ENCODE assay signal across 8 cellular contexts in the genomic region with DNA sequence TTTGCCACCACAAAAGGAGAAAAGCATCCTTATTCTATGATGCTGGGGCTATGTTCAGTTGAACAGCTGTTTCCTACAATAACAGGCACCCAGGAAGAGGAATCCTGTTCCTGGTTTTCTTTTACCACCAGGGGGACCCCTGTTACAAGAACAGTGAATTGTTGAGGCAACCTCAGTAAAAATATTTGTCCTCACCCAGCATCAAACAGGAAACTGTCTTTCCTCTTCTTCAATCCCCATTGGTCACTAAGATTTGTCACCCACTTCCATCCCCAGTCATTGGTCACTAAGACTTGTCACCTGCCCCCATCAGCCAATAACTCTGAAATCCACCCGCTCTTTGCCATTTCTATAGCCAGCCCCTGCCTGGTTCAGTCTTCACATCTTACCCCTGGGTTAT.
DNase-seq lines count a peak whose midpoint lies in the region; ATAC-seq and TF ChIP-seq lines count a peak whose summit lies in the region.

No MANE protein-coding gene starts in this region.

- peak; percentile 90 for ATAC-seq in IMR-90 (ENCODE audit: low read depth)

- no peak for TF ChIP-seq POLR2A in IMR-90 (IDR thresholded peaks at IDR 0.05; ENCODE audit: low read depth, low read length)
- no peak for TF ChIP-seq POLR2A in Peyer's patch (IDR thresholded peaks at IDR 0.05)
- TF ChIP-seq POLR2A in uterus (IDR thresholded peaks at IDR 0.05), result no peak

- H4K20me1 ChIP-seq in GM23248 (ENCODE audit: insufficient read depth) (no peaks in the 10 kb centered on the region), IMR-90 (ENCODE audit: insufficient read depth, low read length) (no peaks in the 10 kb centered on the region)

- H3K9me1 ChIP-seq in IMR-90 (ENCODE audit: insufficient read depth, low read length), result no peaks in the 10 kb centered on the region

- no peaks in the 10 kb centered on the region for H3K36me3 ChIP-seq in GM23248 (ENCODE audit: low read depth)
- H3K36me3 ChIP-seq in IMR-90 (ENCODE audit: control insufficient read depth, insufficient read depth, low read length), result no peaks in the 10 kb centered on the region
- no peaks in the 10 kb centered on the region for H3K36me3 ChIP-seq in Peyer's patch
- H3K36me3 ChIP-seq in liver (ENCODE audit: control insufficient read depth in 4 of 4, insufficient read depth in 3 of 4, low read depth in 1 of 4, low read length in 3 of 4), result no peaks in the 10 kb centered on the region
- H3K36me3 ChIP-seq in uterus, result no peaks in the 10 kb centered on the region

- WGBS in GM23248 (ENCODE audit: low coverage in 1 of 2, low lambda C conversion rate in 2 of 2, missing lambda C conversion rate in 2 of 2), 2 experiments, result 95 to 100% methylated on average over 1 of the region's 1 CpG
- no CpG with 5 or more reads among the region's 1 CpG for WGBS in IMR-90 (ENCODE audit: extremely low coverage in 2 of 2, insufficient read length in 1 of 2), 2 experiments
- 95% methylated on average over 1 of the region's 1 CpG for WGBS in liver

- H3K9ac ChIP-seq in GM23248 (no peak overlapping the region), IMR-90 (ENCODE audit: low read depth, low read length) (no peak overlapping the region), liver (ENCODE audit: low read depth in 1 of 2, low read length in 2 of 2) (no peak overlapping the region)

- H3K79me1 ChIP-seq in IMR-90 (ENCODE audit: low read depth in 1 of 2, low read length in 2 of 2), result no peaks in the 10 kb centered on the region

- no peak overlapping the region for H2AK9ac ChIP-seq in IMR-90 (replicated peaks; ENCODE audit: low read depth, low read length, poor library complexity)

- H2BK5ac ChIP-seq in IMR-90 (ENCODE audit: low read depth, low read length, poor library complexity, severe bottlenecking), result no peak overlapping the region

- intact Hi-C loops in IMR-90 (cut with micrococcal nuclease), result loop anchor here (1.0 to 2.0 kb wide), 3 partner anchors 146 to 276 kb away; no protein-coding TSS in a partner anchor
- intact Hi-C loops in uterus (cut with DNase I; ENCODE audit: low total_unique reads), result no loop called here

- H3K79me2 ChIP-seq in GM23248 (ENCODE audit: insufficient read depth), result no peaks in the 10 kb centered on the region

- no peak overlapping the region for H2BK120ac ChIP-seq in IMR-90 (ENCODE audit: low read depth, low read length)

- in situ Hi-C loops in GM23248 (cut with MboI) (loop anchor here (10.0 kb wide), 1 partner anchor 230 kb away; no protein-coding TSS in a partner anchor), IMR-90 (cut with MboI; ENCODE audit: low sequenced_read_pairs) (no loop called here)

- dilution Hi-C loops in IMR-90 (cut with HindIII; ENCODE audit: low sequenced_read_pairs, unreplicated experiment), result no loop called here

- no peak overlapping the region for H3K14ac ChIP-seq in IMR-90 (replicated peaks; ENCODE audit: low read depth, low read length)

- DNase-seq in stimulated activated CD4-positive, alpha-beta T cell treated with anti-CD3 and anti-CD28 coated beads, Interleukin-4, amount 100 ng/mL, for 24 hours, result peak; percentile 20
- no peak for DNase-seq in stimulated activated CD4-positive, alpha-beta T cell treated with anti-CD3 and anti-CD28 coated beads, Interleukin-2, amount 100 ng/mL, for 24 hours
- DNase-seq in GM23248, result peak; percentile 77
- peak; percentile 77 for DNase-seq in IMR-90
- DNase-seq in Peyer's patch, result peak in 1 of 3 donors; percentile 60
- DNase-seq in coronary artery (ENCODE audit: low spot score), result no peak
- DNase-seq in uterus, result peak; percentile 29 to 65

- H3K4me1 ChIP-seq in GM23248 (ENCODE audit: insufficient read depth) (no peaks in the 10 kb centered on the region), IMR-90 (ENCODE audit: control insufficient read depth, insufficient read depth, low read length) (no peaks in the 10 kb centered on the region), Peyer's patch (no peaks in the 10 kb centered on the region), liver (ENCODE audit: control insufficient read depth in 4 of 4, insufficient read depth in 4 of 4, low read length in 3 of 4) (no peaks in the 10 kb centered on the region), uterus (no peaks in the 10 kb centered on the region)

- no peak overlapping the region for H2AFZ ChIP-seq in GM23248
- H2AFZ ChIP-seq in IMR-90 (replicated peaks; ENCODE audit: low read length, poor library complexity), result no peak overlapping the region

- H3K56ac ChIP-seq in IMR-90 (ENCODE audit: extremely low read depth, insufficient read depth, low read length), result no peak overlapping the region

- H3F3A ChIP-seq in GM23248 (ENCODE audit: insufficient read depth), result no peaks in the 10 kb centered on the region

- H2BK20ac ChIP-seq in IMR-90 (ENCODE audit: low read depth, low read length), result no peak overlapping the region

- H2AK5ac ChIP-seq in IMR-90 (ENCODE audit: low read depth, low read length), result no peak overlapping the region

- no peak overlapping the region for H4K91ac ChIP-seq in IMR-90 (ENCODE audit: insufficient read depth, low read depth, low read length)

- no peak overlapping the region for H3K23ac ChIP-seq in IMR-90 (ENCODE audit: low read depth, low read length)

- peaks cover 53% of the 10 kb centered on the region for H3K27me3 ChIP-seq in GM23248 (replicated peaks; ENCODE audit: insufficient read depth)
- H3K27me3 ChIP-seq in IMR-90 (ENCODE audit: control insufficient read depth, insufficient read depth, low read length), result peaks cover 14% of the 10 kb centered on the region
- no peaks in the 10 kb centered on the region for H3K27me3 ChIP-seq in Peyer's patch
- no peaks in the 10 kb centered on the region for H3K27me3 ChIP-seq in liver (ENCODE audit: control insufficient read depth in 4 of 4, insufficient read depth in 4 of 4, low read length in 3 of 4)
- no peaks in the 10 kb centered on the region for H3K27me3 ChIP-seq in uterus

- H3K4me2 ChIP-seq in GM23248 (ENCODE audit: unreplicated experiment), result no peak overlapping the region
- no peak overlapping the region for H3K4me2 ChIP-seq in IMR-90 (ENCODE audit: low read depth, low read length)

- H3K4me3 ChIP-seq in GM23248 (no peak overlapping the region), IMR-90 (ENCODE audit: insufficient read depth, low read depth, low read length) (no peak overlapping the region), Peyer's patch (no peak overlapping the region), coronary artery (no peak overlapping the region), liver (ENCODE audit: low read depth in 1 of 3, low read length in 3 of 3) (no peak overlapping the region), uterus (no peak overlapping the region)

- no peak overlapping the region for H3K4ac ChIP-seq in IMR-90 (ENCODE audit: low read depth, low read length)

- H3K9me3 ChIP-seq in GM23248 (ENCODE audit: low read depth) (no peaks in the 10 kb centered on the region), IMR-90 (ENCODE audit: control insufficient read depth, insufficient read depth, low read length) (no peaks in the 10 kb centered on the region), Peyer's patch (no peaks in the 10 kb centered on the region), liver (ENCODE audit: control insufficient read depth in 4 of 4, low read length in 3 of 4) (no peaks in the 10 kb centered on the region), uterus (no peaks in the 10 kb centered on the region)

- no peak overlapping the region for H2BK15ac ChIP-seq in IMR-90 (ENCODE audit: low read depth, low read length)

- no peaks in the 10 kb centered on the region for H3K9me2 ChIP-seq in GM23248 (ENCODE audit: insufficient read depth)

- H3K27ac ChIP-seq in GM23248, result no peak overlapping the region
- H3K27ac ChIP-seq in IMR-90 (ENCODE audit: insufficient read depth, low read length), result no peak overlapping the region
- H3K27ac ChIP-seq in Peyer's patch, result no peak overlapping the region
- H3K27ac ChIP-seq in coronary artery, result no peak overlapping the region
- H3K27ac ChIP-seq in liver (ENCODE audit: low read depth in 1 of 2, low read length in 2 of 2), result no peak overlapping the region
- H3K27ac ChIP-seq in uterus, result no peak overlapping the region

- H4K5ac ChIP-seq in IMR-90 (ENCODE audit: low read depth, low read length), result no peak overlapping the region

- CTCF ChIA-PET in IMR-90 (lab: Yijun Ruan, JAX), result interaction anchor here (0.5 to 2.0 kb wide), 5 partner anchors 145 to 266 kb away, joined by 3 to 5 read pairs (median 3); no protein-coding TSS in a partner anchor

- POLR2A ChIA-PET in IMR-90 (lab: Charles Lee; ENCODE audit: unreplicated experiment), result no interaction called here

- no peak overlapping the region for H4K8ac ChIP-seq in IMR-90 (ENCODE audit: low read depth in 2 of 2, low read length in 2 of 2)

- BruUV-seq in IMR-90 (replicated peaks; lab: Mats Ljungman, UMichigan), result no TSS peak

- H3K18ac ChIP-seq in IMR-90 (ENCODE audit: low read depth, low read length), result no peak overlapping the region

- peak; percentile 85 for TF ChIP-seq RAD21 in IMR-90 (IDR thresholded peaks at IDR 0.05; ENCODE audit: low read length)
- TF ChIP-seq RAD21 in liver (IDR thresholded peaks at IDR 0.05), result peak; percentile 74 to 83

- TF ChIP-seq CTCF in IMR-90 (conservative IDR thresholded peaks at IDR 0.05; ENCODE audit: low read depth, low read length) (peak; percentile 87), Peyer's patch (IDR thresholded peaks at IDR 0.05) (peak; percentile 29 to 81 (median 66)), coronary artery (IDR thresholded peaks at IDR 0.05) (peak; percentile 53), liver (IDR thresholded peaks at IDR 0.05; ENCODE audit: low read depth, low read length, missing input control) (peak; percentile 50), uterus (IDR thresholded peaks at IDR 0.05) (peak; percentile 61 to 74 (median 69))

TF ChIP-seq in IMR-90, 13 proteins besides CTCF, POLR2A, EP300 and RAD21 (continues in another document):
- TF ChIP-seq SMC3 (IDR thresholded peaks at IDR 0.05; ENCODE audit: low read depth, low read length), result peak; percentile 94
- TF ChIP-seq, protein P1, sequence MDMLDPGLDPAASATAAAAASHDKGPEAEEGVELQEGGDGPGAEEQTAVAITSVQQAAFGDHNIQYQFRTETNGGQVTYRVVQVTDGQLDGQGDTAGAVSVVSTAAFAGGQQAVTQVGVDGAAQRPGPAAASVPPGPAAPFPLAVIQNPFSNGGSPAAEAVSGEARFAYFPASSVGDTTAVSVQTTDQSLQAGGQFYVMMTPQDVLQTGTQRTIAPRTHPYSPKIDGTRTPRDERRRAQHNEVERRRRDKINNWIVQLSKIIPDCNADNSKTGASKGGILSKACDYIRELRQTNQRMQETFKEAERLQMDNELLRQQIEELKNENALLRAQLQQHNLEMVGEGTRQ (IDR thresholded peaks at IDR 0.05; ENCODE audit: low read depth, low read length), result 0 out of 2 replicates have a peak, but pooled peaks have one; percentile 18

TF ChIP-seq in liver, 16 proteins besides CTCF, POLR2A, EP300 and RAD21:
- TF ChIP-seq JUND (IDR thresholded peaks at IDR 0.05), result no peak
- TF ChIP-seq EGR1 (IDR thresholded peaks at IDR 0.05; ENCODE audit: low read depth in 2 of 2), result no peak
TF ChIP-seq in liver: peak in this region for 0.

Comparison
In these comparisons a context has a peak if more than half of its experiments do, and no peak if none do; other contexts are left out.
1. DNase-seq: peak in stimulated activated CD4-positive, alpha-beta T cell treated with anti-CD3 and anti-CD28 coated beads, Interleukin-4, amount 100 ng/mL, for 24 hours (single experiment), GM23248 (single experiment), IMR-90 (single experiment) and uterus (2 of 2); none in stimulated activated CD4-positive, alpha-beta T cell treated with anti-CD3 and anti-CD28 coated beads, Interleukin-2, amount 100 ng/mL, for 24 hours (0 of 2) and coronary artery (single experiment).
2. Peak in every context shown above with its lines, with median percentiles within 50 percentile points of each other: CTCF ChIP-seq.